Comparison of ENCODE assay signal across 11 cellular contexts in genomic region chr15:43268111-43269105, GRCh38. TPM values are rescaled to one million over a fixed set of nuclear protein-coding genes. Genes with fewer than 3 reads are reported as not detected.
DNase-seq lines count a peak whose midpoint lies in the region; ATAC-seq and TF ChIP-seq lines count a peak whose summit lies in the region.
"Had no signal": no experiment of that assay in that cellular context is flagged by ENCODE, and none has a peak within 500 bp of the region (broad histone marks: within the 10 kb centered on the region; RNA-seq: fewer than 3 reads in every experiment).

No MANE protein-coding gene starts in this region.

- in situ Hi-C loops in brain microvascular endothelial cell (cut with HindIII; ENCODE audit: low pct_ligation_motif_present, low sequenced_read_pairs), result no loop called here

- peaks cover 6% of the 10 kb centered on the region; the same call in 1 of the 2 replicates for H3F3A ChIP-seq in Loucy (ENCODE audit: low read depth)

- no peaks in the 10 kb centered on the region for H3K27me3 ChIP-seq in Loucy (ENCODE audit: insufficient read depth, low read length, poor library complexity, severe bottlenecking)
- H3K27me3 ChIP-seq in brain microvascular endothelial cell (replicated peaks), result peaks cover 31% of the 10 kb centered on the region
- peaks cover 56% of the 10 kb centered on the region for H3K27me3 ChIP-seq in osteoblast (ENCODE audit: insufficient read depth, low read length)
- H3K27me3 ChIP-seq: BLaER1 had no signal

- H3K4me2 ChIP-seq in Loucy (ENCODE audit: low read depth, low read length, poor library complexity, severe bottlenecking) (no peak overlapping the region), osteoblast (ENCODE audit: insufficient read depth, low read length) (no peak overlapping the region)

- H3K4me3 Mint-ChIP-seq in activated CD4-positive, alpha-beta T cell treated with anti-CD3 and anti-CD28 coated beads, Interleukin-2, amount 10 ng/mL, durations not matched to agents 24 days and 14 days, result no peak overlapping the region

- H3K4me3 ChIP-seq in Loucy (ENCODE audit: low read length, poor library complexity, severe bottlenecking), result no peak overlapping the region
- H3K4me3 ChIP-seq in brain microvascular endothelial cell (ENCODE audit: low read depth, low read length), result no peak overlapping the region
- no peak overlapping the region for H3K4me3 ChIP-seq in osteoblast (ENCODE audit: insufficient read depth, low read length)
- H3K4me3 ChIP-seq: BLaER1, SK-N-MC had no signal

- H3K4me1 Mint-ChIP-seq in activated CD4-positive, alpha-beta T cell treated with anti-CD3 and anti-CD28 coated beads, Interleukin-2, amount 10 ng/mL, durations not matched to agents 24 days and 14 days, result peaks cover 9% of the 10 kb centered on the region

- H3K36me3 Mint-ChIP-seq in activated CD4-positive, alpha-beta T cell treated with anti-CD3 and anti-CD28 coated beads, Interleukin-2, amount 10 ng/mL, durations not matched to agents 24 days and 14 days (ENCODE audit: low read depth), result no peaks in the 10 kb centered on the region

- no peak for ATAC-seq in HG03139 (IDR thresholded peaks at IDR 0.05; ENCODE audit: unreplicated experiment)
- ATAC-seq in activated CD4-positive, CD25-positive, alpha-beta regulatory T cell treated with anti-CD3 and anti-CD28 coated beads, Interleukin-2, amount 50 U/mL, for 24 hours, result no peak

- H3K79me2 ChIP-seq in Loucy (ENCODE audit: insufficient read depth, low read length) (no peaks in the 10 kb centered on the region), osteoblast (ENCODE audit: insufficient read depth, low read length) (no peaks in the 10 kb centered on the region)

- TF ChIP-seq CTCF in Loucy (conservative IDR thresholded peaks at IDR 0.05; ENCODE audit: low read length), result peak; percentile 93
- TF ChIP-seq CTCF in brain microvascular endothelial cell (IDR thresholded peaks at IDR 0.05; ENCODE audit: low read depth, low read length, missing control alignments), result peak; percentile 81
- peak; percentile 53 for TF ChIP-seq CTCF in osteoblast (IDR thresholded peaks at IDR 0.05; ENCODE audit: extremely low read depth, low read depth, low read length)

- H3K27ac Mint-ChIP-seq in activated CD4-positive, alpha-beta T cell treated with anti-CD3 and anti-CD28 coated beads, Interleukin-2, amount 10 ng/mL, durations not matched to agents 24 days and 14 days, result no peak overlapping the region

- no peaks in the 10 kb centered on the region for H3K36me3 ChIP-seq in Loucy (ENCODE audit: insufficient read depth, low read length)
- H3K36me3 ChIP-seq in brain microvascular endothelial cell (replicated peaks), result no peaks in the 10 kb centered on the region
- H3K36me3 ChIP-seq in osteoblast (ENCODE audit: insufficient read depth, low read length), result no peaks in the 10 kb centered on the region
- H3K36me3 ChIP-seq: BLaER1 had no signal

- H3K9me2 ChIP-seq in Loucy (replicated peaks; ENCODE audit: low read depth, low read length), result no peaks in the 10 kb centered on the region

- no peak overlapping the region for H3K9ac ChIP-seq in Loucy (ENCODE audit: low read depth, low read length, poor library complexity, severe bottlenecking)
- H3K9ac ChIP-seq: BLaER1 had no signal

- intact Hi-C loops in activated CD4-positive, alpha-beta T cell treated with anti-CD3 and anti-CD28 coated beads, Interleukin-2, amount 10 ng/mL, durations not matched to agents 24 days and 14 days (cut with micrococcal nuclease), result loop anchor here (5.0 kb wide), 1 partner anchor 41 kb away; no protein-coding TSS in a partner anchor

- H3K4me1 ChIP-seq in Loucy (ENCODE audit: insufficient read depth, low read length, poor library complexity, severe bottlenecking), result peaks cover 27% of the 10 kb centered on the region
- no peaks in the 10 kb centered on the region for H3K4me1 ChIP-seq in osteoblast (ENCODE audit: insufficient read depth, low read length)

- no peaks in the 10 kb centered on the region for H3K9me3 Mint-ChIP-seq in activated CD4-positive, alpha-beta T cell treated with anti-CD3 and anti-CD28 coated beads, Interleukin-2, amount 10 ng/mL, durations not matched to agents 24 days and 14 days

- DNase-seq in activated CD4-positive, alpha-beta T cell treated with anti-CD3 and anti-CD28 coated beads for 48 hours, result peak; percentile 41
- DNase-seq in activated CD4-positive, alpha-beta T cell treated with anti-CD3 and anti-CD28 coated beads, Interleukin-2, amount 10 ng/mL, durations not matched to agents 24 days and 14 days, result no peak
- DNase-seq in brain microvascular endothelial cell (no peak), osteoblast (ENCODE audit: insufficient read length, low spot score, missing footprints) (no peak)
- no peak for DNase-seq in effector CD4-positive, alpha-beta T cell

- H3K27me3 Mint-ChIP-seq in activated CD4-positive, alpha-beta T cell treated with anti-CD3 and anti-CD28 coated beads, Interleukin-2, amount 10 ng/mL, durations not matched to agents 24 days and 14 days, result peaks cover 14% of the 10 kb centered on the region

- H4K20me1 ChIP-seq in Loucy (ENCODE audit: insufficient read depth, low read length, poor library complexity, severe bottlenecking) (no peaks in the 10 kb centered on the region), osteoblast (ENCODE audit: insufficient read depth, low read length) (no peaks in the 10 kb centered on the region)
- H4K20me1 ChIP-seq: BLaER1 had no signal

- H2AFZ ChIP-seq in Loucy (ENCODE audit: low read length) (no peak overlapping the region), osteoblast (ENCODE audit: low read length) (no peak overlapping the region)

- H3K27ac ChIP-seq in brain microvascular endothelial cell, result no peak overlapping the region
- H3K27ac ChIP-seq in osteoblast (ENCODE audit: low read depth, low read length), result no peak overlapping the region
- H3K27ac ChIP-seq: BLaER1, SK-N-MC had no signal

- H3K9me3 ChIP-seq in Loucy (ENCODE audit: insufficient read depth, low read depth, low read length), result 0 out of 2 replicates have a peak, but pooled peaks cover 4% of the 10 kb centered on the region
- no peaks in the 10 kb centered on the region for H3K9me3 ChIP-seq in osteoblast (ENCODE audit: low read depth, low read length)

RNA-seq across cellular contexts. Expression of gene TGM5, which starts 1.7 kb away (rescaled TPM):
- total RNA-seq in activated CD4-positive, alpha-beta T cell treated with anti-CD3 and anti-CD28 coated beads, Interleukin-2, amount 10 ng/mL, durations not matched to agents 24 days and 14 days, result 0.07 TPM in 1 of 2 replicates, not detected in the other
- not detected in 2 replicates for total RNA-seq in osteoblast
- total RNA-seq: mononuclear cell had no signal

RNA-seq across cellular contexts. Expression of gene TGM7, which starts 33.6 kb away (rescaled TPM):
- total RNA-seq in activated CD4-positive, alpha-beta T cell treated with anti-CD3 and anti-CD28 coated beads, Interleukin-2, amount 10 ng/mL, durations not matched to agents 24 days and 14 days, result not detected in 2 replicates
- total RNA-seq in osteoblast, result not detected in 2 replicates
- total RNA-seq: mononuclear cell had no signal

RNA-seq across cellular contexts. Expression of gene EPB42, which starts 47.6 kb away (rescaled TPM):
- total RNA-seq in activated CD4-positive, alpha-beta T cell treated with anti-CD3 and anti-CD28 coated beads, Interleukin-2, amount 10 ng/mL, durations not matched to agents 24 days and 14 days, result not detected in 2 replicates
- not detected in 2 replicates for total RNA-seq in osteoblast
